8 cellular contexts compared by ENCODE assay signal in the genomic region with DNA sequence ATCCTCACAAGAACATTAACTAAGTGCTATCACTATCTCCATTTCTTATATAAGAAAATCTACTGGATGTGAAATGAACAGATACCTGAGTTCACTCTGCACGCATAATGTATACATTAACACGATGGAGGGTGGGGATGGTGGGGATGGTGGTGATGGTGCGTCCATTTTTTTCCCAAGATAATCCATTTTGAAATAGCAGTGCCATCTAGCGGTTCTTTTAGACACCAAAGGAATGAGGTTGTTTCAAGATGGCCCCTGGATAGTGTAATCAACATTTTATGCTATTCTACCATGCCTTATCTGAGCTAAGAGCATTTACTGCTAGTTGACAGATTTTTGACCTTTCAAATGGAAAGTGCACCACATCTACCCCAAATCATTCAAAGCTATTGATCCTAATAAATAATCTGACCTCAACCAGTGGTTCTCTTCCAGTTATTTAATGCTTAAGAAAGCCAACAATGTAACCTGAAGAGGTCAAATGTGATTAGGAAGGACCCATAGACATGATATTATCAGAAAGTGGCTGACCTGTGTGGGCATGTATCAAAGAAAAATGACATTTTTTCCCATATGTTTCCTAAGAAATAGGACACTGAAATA.
DNase-seq lines count a peak whose midpoint lies in the region; ATAC-seq and TF ChIP-seq lines count a peak whose summit lies in the region.

No MANE protein-coding gene starts in this region.

- no peak overlapping the region for H3K4me3 Mint-ChIP-seq in activated naive CD4-positive, alpha-beta T cell treated with anti-CD3 and anti-CD28 coated beads, Interleukin-2, amount 10 ng/mL, durations not matched to agents 7 days and 5 days

- no peak overlapping the region for H3K4me3 ChIP-seq in osteoblast (ENCODE audit: insufficient read depth, low read length)

- H3K9me3 ChIP-seq in osteoblast (ENCODE audit: low read depth, low read length), result no peaks in the 10 kb centered on the region

- no peaks in the 10 kb centered on the region for H3K27me3 ChIP-seq in osteoblast (ENCODE audit: insufficient read depth, low read length)

- peaks cover 2% of the 10 kb centered on the region for H3K9me3 Mint-ChIP-seq in activated naive CD4-positive, alpha-beta T cell treated with anti-CD3 and anti-CD28 coated beads, Interleukin-2, amount 10 ng/mL, durations not matched to agents 7 days and 5 days

- peak; percentile 67 for TF ChIP-seq CTCF in osteoblast (IDR thresholded peaks at IDR 0.05; ENCODE audit: extremely low read depth, low read depth, low read length)

- no peaks in the 10 kb centered on the region for H3K27me3 Mint-ChIP-seq in activated naive CD4-positive, alpha-beta T cell treated with anti-CD3 and anti-CD28 coated beads, Interleukin-2, amount 10 ng/mL, durations not matched to agents 7 days and 5 days

- no peak overlapping the region for H3K27ac ChIP-seq in osteoblast (ENCODE audit: low read depth, low read length)

- H3K36me3 Mint-ChIP-seq in activated naive CD4-positive, alpha-beta T cell treated with anti-CD3 and anti-CD28 coated beads, Interleukin-2, amount 10 ng/mL, durations not matched to agents 7 days and 5 days, result no peaks in the 10 kb centered on the region

- peak; percentile 56 for ATAC-seq in GM19463 (IDR thresholded peaks at IDR 0.05; ENCODE audit: unreplicated experiment)
- ATAC-seq in HG03108 (IDR thresholded peaks at IDR 0.05; ENCODE audit: unreplicated experiment), result no peak

- no peaks in the 10 kb centered on the region for H4K20me1 ChIP-seq in osteoblast (ENCODE audit: insufficient read depth, low read length)

- H2AFZ ChIP-seq in osteoblast (ENCODE audit: low read length), result no peak overlapping the region

- no peak overlapping the region for H3K27ac Mint-ChIP-seq in activated naive CD4-positive, alpha-beta T cell treated with anti-CD3 and anti-CD28 coated beads, Interleukin-2, amount 10 ng/mL, durations not matched to agents 7 days and 5 days

- DNase-seq in COLO829 (ENCODE audit: low spot score) (peak; percentile 16), NCI-H146 (lab: John Stamatoyannopoulos, UW) (peak; percentile 14), cerebellar cortex (ENCODE audit: low spot score) (peak; percentile 14), osteoblast (ENCODE audit: insufficient read length, low spot score, missing footprints) (peak; percentile 19), T1000 (lab: John Stamatoyannopoulos, UW) (no peak)
- no peak for DNase-seq in activated naive CD4-positive, alpha-beta T cell treated with anti-CD3 and anti-CD28 coated beads, Interleukin-2, amount 10 ng/mL, durations not matched to agents 7 days and 5 days

- no peaks in the 10 kb centered on the region for H3K79me2 ChIP-seq in osteoblast (ENCODE audit: insufficient read depth, low read length)

- no peaks in the 10 kb centered on the region for H3K4me1 Mint-ChIP-seq in activated naive CD4-positive, alpha-beta T cell treated with anti-CD3 and anti-CD28 coated beads, Interleukin-2, amount 10 ng/mL, durations not matched to agents 7 days and 5 days

- H3K4me2 ChIP-seq in osteoblast (ENCODE audit: insufficient read depth, low read length), result no peak overlapping the region

- CTCF ChIA-PET in activated naive CD4-positive, alpha-beta T cell treated with anti-CD3 and anti-CD28 coated beads, Interleukin-2, amount 10 ng/mL, durations not matched to agents 7 days and 5 days (lab: Charles Lee), result no interaction called here

- no peaks in the 10 kb centered on the region for H3K4me1 ChIP-seq in osteoblast (ENCODE audit: insufficient read depth, low read length)

- no peaks in the 10 kb centered on the region for H3K36me3 ChIP-seq in osteoblast (ENCODE audit: insufficient read depth, low read length)

Comparison
In these comparisons a context has a peak if more than half of its experiments do, and no peak if none do; other contexts are left out.
1. DNase-seq: peak in COLO829 (single experiment), NCI-H146 (single experiment), cerebellar cortex (single experiment) and osteoblast (single experiment); none in T1000 (single experiment) and activated naive CD4-positive, alpha-beta T cell treated with anti-CD3 and anti-CD28 coated beads, Interleukin-2, amount 10 ng/mL, durations not matched to agents 7 days and 5 days (single experiment).